In genomic region chr3:71282976-71283375, GRCh38 we compare ENCODE assay signal across 20 cellular contexts.
"Had no signal": no experiment of that assay in that cellular context is flagged by ENCODE, and none has a peak within 500 bp of the region (broad histone marks: within the 10 kb centered on the region; RNA-seq: fewer than 3 reads in every experiment).

No MANE protein-coding gene starts in this region.

- H3K4me1 Mint-ChIP-seq: natural killer cell had no signal

- DNase-seq: activated CD8-positive, alpha-beta memory T cell treated with anti-CD3 and anti-CD28 coated beads, Interleukin-2, amount 50 U/mL, for 48 hours; activated effector memory CD4-positive, alpha-beta T cell treated with Interleukin-2 at 50 U/mL for 16 hours; activated naive CD4-positive, alpha-beta T cell treated with anti-CD3 and anti-CD28 coated beads for 36 hours; activated T-cell treated with anti-CD3 and anti-CD28 coated beads, Interleukin-2, amount 50 U/mL, for 48 hours; adrenal gland; brain microvascular endothelial cell; central memory CD4-positive, alpha-beta T cell; dermis blood vessel endothelial cell; effector CD8-positive, alpha-beta T cell; erythroblast; foreskin fibroblast; left ventricle myocardium inferior; natural killer cell; small intestine; stimulated activated CD4-positive, alpha-beta T cell treated with anti-CD3 and anti-CD28 coated beads, Interleukin-2, amount 100 ng/mL, for 24 hours; testis; trophoblast cell; uterus had no signal

- H3K9me3 Mint-ChIP-seq: activated naive CD4-positive, alpha-beta T cell treated with anti-CD3 and anti-CD28 coated beads for 36 hours; natural killer cell; stimulated activated effector memory CD8-positive, alpha-beta T cell treated with anti-CD3 and anti-CD28 coated beads, Interleukin-12 subunit alpha, Interleukin-12 subunit beta, amount 100 ng/mL, for 72 hours had no signal

- ATAC-seq: natural killer cell; sciatic nerve; stimulated activated effector memory CD8-positive, alpha-beta T cell treated with anti-CD3 and anti-CD28 coated beads, Interleukin-12 subunit alpha, Interleukin-12 subunit beta, amount 100 ng/mL, for 72 hours had no signal

- H3K27ac Mint-ChIP-seq: activated naive CD4-positive, alpha-beta T cell treated with anti-CD3 and anti-CD28 coated beads for 36 hours; natural killer cell; stimulated activated effector memory CD8-positive, alpha-beta T cell treated with anti-CD3 and anti-CD28 coated beads, Interleukin-12 subunit alpha, Interleukin-12 subunit beta, amount 100 ng/mL, for 72 hours had no signal

- H3K36me3 Mint-ChIP-seq: natural killer cell had no signal

- H3K4me3 Mint-ChIP-seq: activated naive CD4-positive, alpha-beta T cell treated with anti-CD3 and anti-CD28 coated beads for 36 hours; natural killer cell; stimulated activated effector memory CD8-positive, alpha-beta T cell treated with anti-CD3 and anti-CD28 coated beads, Interleukin-12 subunit alpha, Interleukin-12 subunit beta, amount 100 ng/mL, for 72 hours had no signal
